Comparison of ENCODE assay signal across 21 cellular contexts in the genomic region with DNA sequence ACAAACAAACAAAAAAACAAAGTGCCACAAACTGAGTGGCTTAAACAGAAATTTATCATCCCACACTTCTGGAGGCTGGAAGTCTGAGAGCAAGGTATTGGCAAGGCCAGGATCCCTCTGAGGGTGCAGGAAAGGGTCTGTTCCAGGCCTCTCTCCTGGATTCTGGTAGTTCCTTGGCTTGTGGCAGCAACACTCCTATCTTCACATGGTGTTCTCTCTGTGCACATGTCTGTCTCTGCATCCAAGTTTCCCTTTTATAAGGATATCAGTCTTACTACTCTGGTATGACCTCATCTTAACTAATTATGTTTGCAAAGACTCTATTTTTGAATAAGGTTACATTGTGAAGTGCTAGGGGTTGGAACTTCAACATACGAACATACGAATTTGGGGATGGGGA. TPM values are rescaled to one million over a fixed set of nuclear protein-coding genes. Genes with fewer than 3 reads are reported as not detected.
"Had no signal": no experiment of that assay in that cellular context is flagged by ENCODE, and none has a peak within 500 bp of the region (broad histone marks: within the 10 kb centered on the region; RNA-seq: fewer than 3 reads in every experiment).

No MANE protein-coding gene starts in this region.

- H3K4me1 Mint-ChIP-seq: T-helper 17 cell had no signal

- H3K27ac ChIP-seq: ascending aorta, PC-9 had no signal

- H2AFZ ChIP-seq: PC-9 had no signal

- H3K36me3 ChIP-seq: ascending aorta had no signal

- H3K4me3 ChIP-seq: ascending aorta, PC-9 had no signal

- ATAC-seq: activated naive CD4-positive, alpha-beta T cell treated with anti-CD3 and anti-CD28 coated beads, Interleukin-2, amount 50 U/mL, for 72 hours; activated naive CD8-positive, alpha-beta T cell treated with anti-CD3 and anti-CD28 coated beads, Interleukin-2, amount 50 U/mL, for 24 hours; activated T-cell treated with anti-CD3 and anti-CD28 coated beads, Interleukin-2, amount 50 U/mL, for 4 hours; T-helper 17 cell; WTC11 had no signal

- H3K4me2 ChIP-seq: PC-9 had no signal

- H3K4me1 ChIP-seq: ascending aorta had no signal

- H3K27ac Mint-ChIP-seq: activated CD4-positive, alpha-beta memory T cell treated with anti-CD3 and anti-CD28 coated beads for 36 hours; activated CD4-positive, alpha-beta T cell treated with anti-CD3 and anti-CD28 coated beads, Interleukin-2, amount 10 ng/mL, durations not matched to agents 7 days and 5 days; activated naive CD4-positive, alpha-beta T cell treated with anti-CD3 and anti-CD28 coated beads, Interleukin-2, amount 50 U/mL, for 72 hours; activated naive CD8-positive, alpha-beta T cell treated with anti-CD3 and anti-CD28 coated beads, Interleukin-2, amount 50 U/mL, for 24 hours; T-helper 17 cell; WTC11 had no signal

- H3K9me3 ChIP-seq: ascending aorta had no signal

- H3K36me3 Mint-ChIP-seq: activated CD4-positive, alpha-beta memory T cell treated with anti-CD3 and anti-CD28 coated beads for 36 hours had no signal

- H3K4me3 Mint-ChIP-seq: activated CD4-positive, alpha-beta memory T cell treated with anti-CD3 and anti-CD28 coated beads for 36 hours; activated CD4-positive, alpha-beta T cell treated with anti-CD3 and anti-CD28 coated beads, Interleukin-2, amount 10 ng/mL, durations not matched to agents 7 days and 5 days; activated naive CD8-positive, alpha-beta T cell treated with anti-CD3 and anti-CD28 coated beads, Interleukin-2, amount 50 U/mL, for 24 hours; activated T-cell treated with anti-CD3 and anti-CD28 coated beads, Interleukin-2, amount 50 U/mL, for 4 hours; brain; T-helper 17 cell; WTC11 had no signal

- H3K27me3 ChIP-seq: ascending aorta had no signal

- DNase-seq: activated CD4-positive, alpha-beta memory T cell treated with anti-CD3 and anti-CD28 coated beads for 36 hours; activated CD4-positive, alpha-beta T cell treated with anti-CD3 and anti-CD28 coated beads for 1 hour; activated CD4-positive, alpha-beta T cell treated with anti-CD3 and anti-CD28 coated beads, Interleukin-2, amount 10 ng/mL, durations not matched to agents 7 days and 5 days; activated CD8-positive, alpha-beta memory T cell treated with anti-CD3 and anti-CD28 coated beads for 24 hours; activated naive CD4-positive, alpha-beta T cell treated with Interleukin-2 at 50 U/mL for 16 hours; activated naive CD8-positive, alpha-beta T cell treated with anti-CD3 and anti-CD28 coated beads, Interleukin-2, amount 50 U/mL, for 24 hours; activated T-cell treated with anti-CD3 and anti-CD28 coated beads, Interleukin-2, amount 50 U/mL, for 4 hours; amniotic stem cell; MM.1S; NCI-H1105; NCI-H1436; NCI-H2029 treated with DMSO at 0.1 percent for 48 hours; NCI-H345; NCI-H510A treated with DMSO at 0.1 percent for 48 hours; PC-9; T-helper 17 cell; T-helper 9 cell had no signal

RNA-seq across cellular contexts. Expression of gene VASH2, which starts 5.3 kb away (rescaled TPM):
- total RNA-seq: PC-9 had no signal
